In the genomic region with DNA sequence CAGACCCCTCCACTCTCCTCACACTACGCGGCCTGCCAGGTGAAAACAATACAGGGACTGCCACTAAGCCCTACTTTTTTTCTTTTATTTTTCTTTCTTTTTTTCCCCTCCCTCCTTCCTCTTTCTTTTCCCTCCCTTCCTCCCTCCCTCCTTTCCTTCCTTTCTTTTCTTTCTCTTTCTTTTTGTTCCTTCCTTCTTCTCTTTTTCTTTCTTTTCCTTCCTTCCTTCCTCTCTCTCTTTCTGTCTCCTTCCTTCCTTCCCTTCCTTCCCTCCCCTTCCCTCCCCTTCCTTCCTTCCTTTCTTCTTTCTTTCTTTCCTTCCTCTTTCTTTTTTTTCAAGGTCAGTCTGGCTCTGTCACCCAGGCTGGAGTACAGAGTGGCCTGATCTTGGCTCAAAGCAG, we compare ENCODE assay signal across 20 cellular contexts. TPM values are rescaled to one million over a fixed set of nuclear protein-coding genes. Genes with fewer than 3 reads are reported as not detected.
DNase-seq lines count a peak whose midpoint lies in the region; ATAC-seq, FAIRE-seq and TF ChIP-seq lines count a peak whose summit lies in the region.
"Had no signal": no experiment of that assay in that cellular context is flagged by ENCODE, and none has a peak within 500 bp of the region (broad histone marks: within the 10 kb centered on the region; RNA-seq: fewer than 3 reads in every experiment).

No MANE protein-coding gene starts in this region.

- BruUV-seq in Caco-2 (replicated peaks; lab: Mats Ljungman, UMichigan) (no TSS peak), HepG2 (replicated peaks; lab: Mats Ljungman, UMichigan) (no TSS peak)

- H3K4me2 ChIP-seq in HepG2 (ENCODE audit: low read depth, low read length) (peak overlapping the region; percentile 91; the same call in 1 of the 2 replicates), neural progenitor cell (no peak overlapping the region)
- H3K4me2 ChIP-seq: BLaER1 had no signal

- no peaks in the 10 kb centered on the region for H3K79me2 ChIP-seq in HepG2 (ENCODE audit: insufficient read depth, low read length)
- no peaks in the 10 kb centered on the region for H3K79me2 ChIP-seq in neural progenitor cell (ENCODE audit: low read depth)

- ATAC-seq in HepG2: no peak
- ATAC-seq: CD8-positive, alpha-beta T cell had no signal

- in situ Hi-C loops in HepG2 (cut with HindIII; ENCODE audit: extremely low pct_ligation_motif_present, low pct_unique_long_range_greater_than_20kb): no loop called here

- peaks cover 8% of the 10 kb centered on the region for H3F3A ChIP-seq in neural progenitor cell (ENCODE audit: low read depth)

- H3K27me3 ChIP-seq in Caco-2 (replicated peaks; ENCODE audit: control insufficient read depth, insufficient read depth, low read length): no peaks in the 10 kb centered on the region
- H3K27me3 ChIP-seq in adrenal gland: no peaks in the 10 kb centered on the region
- no peaks in the 10 kb centered on the region for H3K27me3 ChIP-seq in HepG2 (ENCODE audit: control insufficient read depth in 1 of 2, insufficient read depth in 2 of 2, low read length in 2 of 2)
- H3K27me3 ChIP-seq in neutrophil: peaks cover 5% of the 10 kb centered on the region
- H3K27me3 ChIP-seq in neural progenitor cell: no peaks in the 10 kb centered on the region
- H3K27me3 ChIP-seq: BLaER1 had no signal

- H3K36me3 Mint-ChIP-seq in Caco-2 (ENCODE audit: insufficient read depth, unreplicated experiment) (no peaks in the 10 kb centered on the region), neural progenitor cell (no peaks in the 10 kb centered on the region)
- H3K36me3 Mint-ChIP-seq in T-helper 2 cell treated with Interferon-gamma antibody and Interleukin-4, amounts not matched to agents 5 μg/mL and 100 μg/mL, for 36 hours (ENCODE audit: low read depth): no peaks in the 10 kb centered on the region
- H3K36me3 Mint-ChIP-seq: CD8-positive, alpha-beta T cell had no signal

- H3K27ac ChIP-seq in adrenal gland: peak overlapping the region in 4 of 5 donors; percentile 39 to 90 (median 75)
- no peak overlapping the region for H3K27ac ChIP-seq in HepG2 (ENCODE audit: extremely low read length, insufficient read depth, low read length)
- peak overlapping the region; percentile 47 for H3K27ac ChIP-seq in neutrophil
- no peak overlapping the region for H3K27ac ChIP-seq in neural progenitor cell
- H3K27ac ChIP-seq: BLaER1 had no signal

- no peak overlapping the region for H3K4me3 Mint-ChIP-seq in Caco-2 (ENCODE audit: unreplicated experiment)
- H3K4me3 Mint-ChIP-seq in T-helper 2 cell treated with Interferon-gamma antibody and Interleukin-4, amounts not matched to agents 5 μg/mL and 100 μg/mL, for 36 hours: no peak overlapping the region
- H3K4me3 Mint-ChIP-seq in neural progenitor cell: no peak overlapping the region
- H3K4me3 Mint-ChIP-seq: CD8-positive, alpha-beta T cell had no signal

- DNase-seq in Caco-2: no peak
- no peak for DNase-seq in adrenal gland
- no peak for DNase-seq in HepG2 (ENCODE audit: low spot score)
- DNase-seq in T1000 (lab: John Stamatoyannopoulos, UW): no peak
- no peak for DNase-seq in T-helper 2 cell treated with Interferon-gamma antibody and Interleukin-4, amounts not matched to agents 5 μg/mL and 100 μg/mL, for 36 hours (ENCODE audit: low spot score)
- DNase-seq in neural progenitor cell (ENCODE audit: low spot score): no peak
- DNase-seq in NCI-H526 treated with DMSO at 0.1 percent for 48 hours (lab: John Stamatoyannopoulos, UW): no peak
- DNase-seq: 8988T; CD8-positive, alpha-beta T cell; DMS 273 treated with DMSO at 0.1 percent for 48 hours; DMS53; DND-41; EL; IMR-90 had no signal

- H3K9me3 Mint-ChIP-seq in Caco-2 (ENCODE audit: unreplicated experiment) (no peaks in the 10 kb centered on the region), neural progenitor cell (no peaks in the 10 kb centered on the region)
- no peaks in the 10 kb centered on the region for H3K9me3 Mint-ChIP-seq in T-helper 2 cell treated with Interferon-gamma antibody and Interleukin-4, amounts not matched to agents 5 μg/mL and 100 μg/mL, for 36 hours
- H3K9me3 Mint-ChIP-seq: CD8-positive, alpha-beta T cell had no signal

- no peak overlapping the region for H3K4me3 ChIP-seq in Caco-2 (ENCODE audit: low read depth, low read length)
- H3K4me3 ChIP-seq in adrenal gland: no peak overlapping the region
- no peak overlapping the region for H3K4me3 ChIP-seq in HepG2 (replicated peaks in 1 of 3; ENCODE audit: insufficient read depth in 1 of 3, low read depth in 2 of 3, low read length in 3 of 3)
- no peak overlapping the region for H3K4me3 ChIP-seq in neutrophil (ENCODE audit: low read depth in 1 of 2, low read length in 1 of 2)
- no peak overlapping the region for H3K4me3 ChIP-seq in neural progenitor cell
- H3K4me3 ChIP-seq: BLaER1, HAP-1 had no signal

- H3K9me3 ChIP-seq in Caco-2 (no peaks in the 10 kb centered on the region), adrenal gland (replicated peaks in 1 of 3) (no peaks in the 10 kb centered on the region), HepG2 (ENCODE audit: low read length) (no peaks in the 10 kb centered on the region), neutrophil (no peaks in the 10 kb centered on the region), neural progenitor cell (ENCODE audit: low read depth) (no peaks in the 10 kb centered on the region)
- H3K9me3 ChIP-seq: BLaER1, HAP-1 had no signal

- TF ChIP-seq EP300 in HepG2 (IDR thresholded peaks at IDR 0.05; ENCODE audit: low read depth in 2 of 2, low read length in 2 of 2): no peak
- TF ChIP-seq EP300 in HepG2 (CRISPR knock-in tag; IDR thresholded peaks at IDR 0.05; ENCODE audit: borderline replicate concordance): no peak

- H3K27me3 Mint-ChIP-seq in Caco-2 (ENCODE audit: insufficient read depth, unreplicated experiment) (no peaks in the 10 kb centered on the region), neural progenitor cell (ENCODE audit: insufficient read depth, low read depth) (no peaks in the 10 kb centered on the region)
- H3K27me3 Mint-ChIP-seq in T-helper 2 cell treated with Interferon-gamma antibody and Interleukin-4, amounts not matched to agents 5 μg/mL and 100 μg/mL, for 36 hours (ENCODE audit: low read depth): peaks cover 8% of the 10 kb centered on the region

- no peak for FAIRE-seq in HepG2 (lab: Jason Lieb, UNC)
- FAIRE-seq: GM12891, GM19239, H1 had no signal

- H3K9ac ChIP-seq in HepG2 (ENCODE audit: insufficient read depth, low read depth, low read length): no peak overlapping the region
- H3K9ac ChIP-seq in neural progenitor cell: no peak overlapping the region
- H3K9ac ChIP-seq: BLaER1 had no signal

- no peaks in the 10 kb centered on the region for H4K20me1 ChIP-seq in HepG2 (ENCODE audit: insufficient read depth, low read length)
- no peaks in the 10 kb centered on the region for H4K20me1 ChIP-seq in neural progenitor cell (ENCODE audit: low read depth)
- H4K20me1 ChIP-seq: BLaER1 had no signal

- intact Hi-C loops in Caco-2 (cut with micrococcal nuclease; ENCODE audit: unreplicated experiment): loop anchor here (5.0 kb wide), 1 partner anchor 115 kb away; no protein-coding TSS in a partner anchor
- intact Hi-C loops in adrenal gland (cut with DNase I): no loop called here
- intact Hi-C loops in HepG2 (cut with micrococcal nuclease; ENCODE audit: unreplicated experiment): loop anchor here (5.0 kb wide), 1 partner anchor 105 kb away; no protein-coding TSS in a partner anchor

- H3K4me1 ChIP-seq in Caco-2: peaks cover 15% of the 10 kb centered on the region
- peaks cover 37 to 41% of the 10 kb centered on the region in 2 donors for H3K4me1 ChIP-seq in adrenal gland (replicated peaks in 1 of 2)
- peaks cover 45% of the 10 kb centered on the region for H3K4me1 ChIP-seq in HepG2 (ENCODE audit: insufficient read depth, low read length)
- H3K4me1 ChIP-seq in neutrophil (ENCODE audit: control insufficient read depth in 1 of 2, insufficient read depth in 1 of 2, low read depth in 1 of 2, low read length in 1 of 2): peaks cover 8 to 10% of the 10 kb centered on the region in 2 experiments
- H3K4me1 ChIP-seq in neural progenitor cell: peaks cover 11% of the 10 kb centered on the region
- H3K4me1 ChIP-seq: BLaER1, HAP-1 had no signal

- H3K4me1 Mint-ChIP-seq in Caco-2 (ENCODE audit: low read depth, unreplicated experiment) (peaks cover 14% of the 10 kb centered on the region), neural progenitor cell (peaks cover 10% of the 10 kb centered on the region)
- peaks cover 5% of the 10 kb centered on the region for H3K4me1 Mint-ChIP-seq in T-helper 2 cell treated with Interferon-gamma antibody and Interleukin-4, amounts not matched to agents 5 μg/mL and 100 μg/mL, for 36 hours (ENCODE audit: low read depth)

- 95 to 100% (median 98%) methylated on average over 2 of the region's 2 CpGs for WGBS in adrenal gland, 4 donors
- WGBS in HepG2 (ENCODE audit: low lambda C conversion rate): 100% methylated on average over 2 of the region's 2 CpGs

- no peak for TF ChIP-seq POLR2A in adrenal gland (IDR thresholded peaks at IDR 0.05)
- TF ChIP-seq POLR2A in HepG2 (IDR thresholded peaks at IDR 0.05; ENCODE audit: insufficient read depth in 1 of 2, low read depth in 2 of 2, low read length in 2 of 2): no peak

- POLR2A ChIA-PET in Caco-2 (lab: Charles Lee) (no interaction called here), HepG2 (lab: Yijun Ruan, JAX) (no interaction called here)

- no peak for TF ChIP-seq RAD21 in HepG2 (CRISPR knock-in tag; IDR thresholded peaks at IDR 0.05)

- no peaks in the 10 kb centered on the region for H3K36me3 ChIP-seq in Caco-2 (ENCODE audit: control insufficient read depth, insufficient read depth, low read length)
- no peaks in the 10 kb centered on the region for H3K36me3 ChIP-seq in adrenal gland (replicated peaks in 1 of 2)
- no peaks in the 10 kb centered on the region for H3K36me3 ChIP-seq in HepG2 (replicated peaks in 1 of 2; ENCODE audit: control insufficient read depth in 1 of 2, insufficient read depth in 2 of 2, low read length in 2 of 2)
- H3K36me3 ChIP-seq in neutrophil: no peaks in the 10 kb centered on the region
- H3K36me3 ChIP-seq in neural progenitor cell: no peaks in the 10 kb centered on the region
- H3K36me3 ChIP-seq: BLaER1, HAP-1 had no signal

- peak overlapping the region; percentile 48 for H3K27ac Mint-ChIP-seq in Caco-2 (ENCODE audit: unreplicated experiment)
- no peak overlapping the region for H3K27ac Mint-ChIP-seq in T-helper 2 cell treated with Interferon-gamma antibody and Interleukin-4, amounts not matched to agents 5 μg/mL and 100 μg/mL, for 36 hours
- no peak overlapping the region for H3K27ac Mint-ChIP-seq in neural progenitor cell
- H3K27ac Mint-ChIP-seq: CD8-positive, alpha-beta T cell had no signal

- CTCF ChIA-PET in Caco-2 (lab: Charles Lee): no interaction called here
- CTCF ChIA-PET in HepG2 (lab: Yijun Ruan, JAX; ENCODE audit: low intra/inter-chr PET ratio, low total read pairs): no interaction called here

- H2AFZ ChIP-seq in HepG2 (ENCODE audit: low read length) (no peak overlapping the region), neural progenitor cell (replicated peaks) (no peak overlapping the region)

- TF ChIP-seq CTCF in Caco-2 (IDR thresholded peaks at IDR 0.05; ENCODE audit: insufficient read depth in 1 of 2, low read depth in 1 of 2, low read length in 1 of 2, severe bottlenecking in 1 of 2, unreplicated experiment in 1 of 2) (no peak), adrenal gland (IDR thresholded peaks at IDR 0.05) (no peak), HepG2 (CRISPR knock-in tag; IDR thresholded peaks at IDR 0.05) (no peak), neutrophil (IDR thresholded peaks at IDR 0.05) (no peak), neural progenitor cell (IDR thresholded peaks at IDR 0.05) (no peak)

RNA-seq across cellular contexts. Expression of gene RWDD4, which starts 41.9 kb away (rescaled TPM):
- total RNA-seq in Caco-2 (2022) (15.3 and 17.4 TPM in 2 replicates), adrenal gland (100 to 1,000 TPM in 2 of 8 donors, 10 to 100 TPM in 6; 39.4 to 157 (median 59.8) TPM), HepG2 (2016; rRNA removed; fragmentation: Illumina TruSeq; extraction: Trizol) (25.4 and 28.9 TPM in 2 replicates), neural progenitor cell (ENCODE audit: low replicate concordance) (28.4 and 47.1 TPM in 2 replicates)
- polyA plus RNA-seq in adrenal gland (10 to 100 TPM; 27.0 to 57.6 (median 27.1) TPM), HepG2 (2011; rRNA removed) (6.8 and 10.2 TPM in 2 replicates)
- 30.6 and 35.1 TPM in 2 replicates for total RNA-seq in HepG2 (2016; cell fraction: cytosol; rRNA removed; fragmentation: Illumina TruSeq; extraction: Trizol; ENCODE audit: low read depth)
- total RNA-seq in HepG2 (2016; cell fraction: insoluble cytoplasmic fraction; rRNA removed; fragmentation: Illumina TruSeq; extraction: Trizol): 24.2 and 28.6 TPM in 2 replicates
- 43.1 and 46.1 TPM in 2 replicates for total RNA-seq in HepG2 (2016; cell fraction: membrane; rRNA removed; fragmentation: Illumina TruSeq; extraction: Trizol)
- 11.4 and 15.6 TPM in 2 replicates for total RNA-seq in HepG2 (2016; cell fraction: nucleus; rRNA removed; fragmentation: Illumina TruSeq; extraction: Trizol)
- polyA plus RNA-seq in HepG2 (2011; cell fraction: cytosol; rRNA removed): 4.2 and 5.7 TPM in 2 replicates
- polyA plus RNA-seq in HepG2 (2011; cell fraction: nucleus; rRNA removed): 2.7 and 2.9 TPM in 2 replicates
- polyA plus RNA-seq in HepG2 (2012): 10.8 and 11.6 TPM in 2 replicates
- 53.3 and 61.6 TPM in 2 replicates for polyA plus RNA-seq in HepG2 (2016; cell fraction: cytosol; fragmentation: Illumina TruSeq; extraction: Trizol; ENCODE audit: low read depth)
- 34.9 and 38.2 TPM in 2 replicates for polyA plus RNA-seq in HepG2 (2016; cell fraction: insoluble cytoplasmic fraction; fragmentation: Illumina TruSeq; extraction: Trizol; ENCODE audit: low read depth)
- polyA plus RNA-seq in HepG2 (2016; cell fraction: membrane; fragmentation: Illumina TruSeq; extraction: Trizol; ENCODE audit: low read depth): 47.9 and 57.2 TPM in 2 replicates
- 22.5 and 24.5 TPM in 2 replicates for polyA plus RNA-seq in HepG2 (2016; cell fraction: nucleus; fragmentation: Illumina TruSeq; extraction: Trizol; ENCODE audit: insufficient read depth, low read depth)
- polyA minus RNA-seq in HepG2 (2011; rRNA and poly(A)+ RNA removed; ENCODE audit: low replicate concordance): 1.4 and 3.0 TPM in 2 replicates
- 3.8 and 5.0 TPM in 2 replicates for polyA minus RNA-seq in HepG2 (2011; cell fraction: cytosol; rRNA and poly(A)+ RNA removed)
- 7.5 and 12.9 TPM in 2 replicates for polyA minus RNA-seq in HepG2 (2011; cell fraction: nucleus; rRNA and poly(A)+ RNA removed)

RNA-seq across cellular contexts. Expression of gene TRAPPC11, which starts 42.0 kb away (rescaled TPM):
- 23.2 and 25.7 TPM in 2 replicates for total RNA-seq in Caco-2 (2022)
- 100 to 1,000 TPM in 1 of 8 donors, 10 to 100 TPM in 7; 34.9 to 116 (median 50.8) TPM for total RNA-seq in adrenal gland
- polyA plus RNA-seq in adrenal gland: 10 to 100 TPM; 20.5 to 43.4 (median 21.7) TPM
- total RNA-seq in HepG2 (2016; rRNA removed; fragmentation: Illumina TruSeq; extraction: Trizol): 18.0 and 22.7 TPM in 2 replicates
- total RNA-seq in HepG2 (2016; cell fraction: cytosol; rRNA removed; fragmentation: Illumina TruSeq; extraction: Trizol; ENCODE audit: low read depth): 3.8 and 6.1 TPM in 2 replicates
- total RNA-seq in HepG2 (2016; cell fraction: insoluble cytoplasmic fraction; rRNA removed; fragmentation: Illumina TruSeq; extraction: Trizol): 17.6 and 29.0 TPM in 2 replicates
- 7.8 and 10.7 TPM in 2 replicates for total RNA-seq in HepG2 (2016; cell fraction: membrane; rRNA removed; fragmentation: Illumina TruSeq; extraction: Trizol)
- 19.8 and 22.3 TPM in 2 replicates for total RNA-seq in HepG2 (2016; cell fraction: nucleus; rRNA removed; fragmentation: Illumina TruSeq; extraction: Trizol)
- 17.3 and 23.2 TPM in 2 replicates for polyA plus RNA-seq in HepG2 (2011; rRNA removed)
- 11.2 and 15.3 TPM in 2 replicates for polyA plus RNA-seq in HepG2 (2011; cell fraction: cytosol; rRNA removed)
- polyA plus RNA-seq in HepG2 (2011; cell fraction: nucleus; rRNA removed): 17.7 and 20.7 TPM in 2 replicates
- 12.2 and 12.9 TPM in 2 replicates for polyA plus RNA-seq in HepG2 (2012)
- polyA plus RNA-seq in HepG2 (2016; cell fraction: cytosol; fragmentation: Illumina TruSeq; extraction: Trizol; ENCODE audit: low read depth): 0.76 and 0.78 TPM in 2 replicates
- 15.3 and 17.2 TPM in 2 replicates for polyA plus RNA-seq in HepG2 (2016; cell fraction: insoluble cytoplasmic fraction; fragmentation: Illumina TruSeq; extraction: Trizol; ENCODE audit: low read depth)
- polyA plus RNA-seq in HepG2 (2016; cell fraction: membrane; fragmentation: Illumina TruSeq; extraction: Trizol; ENCODE audit: low read depth): 3.5 and 3.6 TPM in 2 replicates
- polyA plus RNA-seq in HepG2 (2016; cell fraction: nucleus; fragmentation: Illumina TruSeq; extraction: Trizol; ENCODE audit: insufficient read depth, low read depth): 25.2 and 28.1 TPM in 2 replicates
- 17.0 and 20.3 TPM in 2 replicates for polyA minus RNA-seq in HepG2 (2011; rRNA and poly(A)+ RNA removed; ENCODE audit: low replicate concordance)
- polyA minus RNA-seq in HepG2 (2011; cell fraction: cytosol; rRNA and poly(A)+ RNA removed): 15.1 and 17.7 TPM in 2 replicates
- 33.0 and 47.9 TPM in 2 replicates for polyA minus RNA-seq in HepG2 (2011; cell fraction: nucleus; rRNA and poly(A)+ RNA removed)
- total RNA-seq in neural progenitor cell (ENCODE audit: low replicate concordance): 61.2 and 110 TPM in 2 replicates

Comparison
In these comparisons a context has a peak if more than half of its experiments do, and no peak if none do; other contexts are left out.
1. H3K27ac ChIP-seq: peak in adrenal gland (4 of 5) and neutrophil (single experiment); none in HepG2 (single experiment) and neural progenitor cell (single experiment).
2. intact Hi-C loops: an anchor here in Caco-2 (5.0 kb wide) and HepG2 (5.0 kb wide); none called in adrenal gland.